Comparison of ENCODE assay signal across 18 cellular contexts in the genomic region with DNA sequence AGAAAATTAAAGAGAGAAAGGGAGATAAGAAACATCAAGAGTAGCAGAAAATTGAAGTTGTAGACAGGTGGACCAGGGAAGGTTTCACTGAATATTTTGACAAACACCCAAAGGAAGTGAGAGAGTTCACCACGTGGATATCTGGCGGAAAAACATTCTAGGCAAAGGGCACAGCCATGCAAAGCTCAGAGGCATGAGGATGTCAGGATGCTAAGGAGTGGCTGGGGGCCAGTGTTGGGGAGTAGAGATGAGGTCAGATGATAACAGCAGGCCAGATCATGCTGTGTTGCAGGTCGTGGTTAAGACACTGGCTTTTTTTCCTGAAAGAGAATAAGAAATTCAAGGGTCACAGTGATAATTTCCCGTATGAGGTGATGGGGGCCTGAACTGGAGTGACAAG.
"Had no signal": no experiment of that assay in that cellular context is flagged by ENCODE, and none has a peak within 500 bp of the region (broad histone marks: within the 10 kb centered on the region; RNA-seq: fewer than 3 reads in every experiment).

No MANE protein-coding gene starts in this region.

- H3K4me3 ChIP-seq: coronary artery, lung, neural progenitor cell, pancreas, spleen, stomach, testis, upper lobe of right lung had no signal

- H3K4me3 Mint-ChIP-seq: activated T-helper 1 cell treated with anti-CD3 and anti-CD28 coated beads, Interleukin-12 subunit alpha, Interleukin-12 subunit beta, Interleukin-2, Interleukin-4 antibody, amounts not matched to agents 30 ng/mL and 10 ng/mL and 1 ng/mL, durations not matched to agents 14 hours and 24 hours and 36 hours; immature natural killer cell; naive B cell; neural progenitor cell had no signal

- H3K4me1 Mint-ChIP-seq: immature natural killer cell, naive B cell had no signal

- H3K9me3 Mint-ChIP-seq: activated T-helper 1 cell treated with anti-CD3 and anti-CD28 coated beads, Interleukin-12 subunit alpha, Interleukin-12 subunit beta, Interleukin-2, Interleukin-4 antibody, amounts not matched to agents 30 ng/mL and 10 ng/mL and 1 ng/mL, durations not matched to agents 14 hours and 24 hours and 36 hours; immature natural killer cell; naive B cell; neural progenitor cell had no signal

- H2AFZ ChIP-seq: neural progenitor cell had no signal

- H3K27me3 ChIP-seq: neural progenitor cell, pancreas, testis, upper lobe of right lung had no signal

- H3K27ac Mint-ChIP-seq: activated T-helper 1 cell treated with anti-CD3 and anti-CD28 coated beads, Interleukin-12 subunit alpha, Interleukin-12 subunit beta, Interleukin-2, Interleukin-4 antibody, amounts not matched to agents 30 ng/mL and 10 ng/mL and 1 ng/mL, durations not matched to agents 14 hours and 24 hours and 36 hours; immature natural killer cell; neural progenitor cell had no signal

- H3K9me3 ChIP-seq: pancreas, spleen, stomach, testis, upper lobe of right lung had no signal

- H3K27ac ChIP-seq: coronary artery, foreskin keratinocyte, neural progenitor cell, pancreas, spleen, stomach, testis, upper lobe of right lung had no signal

- H3K36me3 ChIP-seq: neural progenitor cell, pancreas, spleen, stomach, upper lobe of right lung had no signal

- H3K9ac ChIP-seq: neural progenitor cell had no signal

- DNase-seq: activated CD4-positive, CD25-positive, alpha-beta regulatory T cell treated with anti-CD3 and anti-CD28 coated beads, Interleukin-2, amount 50 U/mL, for 72 hours; effector CD8-positive, alpha-beta T cell; foreskin keratinocyte; immature natural killer cell; naive B cell; pancreas; spleen; stomach; T-helper 1 cell; T1000; testis; upper lobe of right lung had no signal

- H3K36me3 Mint-ChIP-seq: immature natural killer cell, naive B cell, neural progenitor cell had no signal

- H3K4me2 ChIP-seq: neural progenitor cell had no signal

- ATAC-seq: foreskin keratinocyte, pancreas, sciatic nerve, upper lobe of right lung had no signal

- H3K4me1 ChIP-seq: foreskin keratinocyte, neural progenitor cell, pancreas, spleen, stomach, testis, upper lobe of right lung had no signal

- FAIRE-seq: endothelial cell of umbilical vein, pancreas had no signal
